ENCODE assay signal across 10 cellular contexts in genomic region chr12:121858662-121859572, GRCh38. TPM values are rescaled to one million over a fixed set of nuclear protein-coding genes. Genes with fewer than 3 reads are reported as not detected.
DNase-seq lines count a peak whose midpoint lies in the region; ATAC-seq, FAIRE-seq and TF ChIP-seq lines count a peak whose summit lies in the region.
"Had no signal": no experiment of that assay in that cellular context is flagged by ENCODE, and none has a peak within 500 bp of the region (broad histone marks: within the 10 kb centered on the region; RNA-seq: fewer than 3 reads in every experiment).

Gene HPD, minus strand, starts transcription at chr12:121858859. Its CDS starts 36 bp downstream, at chr12:121858823.

- H3K27me3 ChIP-seq in HCT116 (ENCODE audit: insufficient read depth, low read length) = no peaks in the 10 kb centered on the region
- H3K27me3 ChIP-seq in mammary epithelial cell (ENCODE audit: insufficient read depth, low read length) = no peaks in the 10 kb centered on the region
- no peaks in the 10 kb centered on the region for H3K27me3 ChIP-seq in layer of hippocampus (ENCODE audit: control insufficient read depth, insufficient read depth, low read length)

- intact Hi-C loops in HCT116 (cut with micrococcal nuclease) = no loop called here
- intact Hi-C loops in mammary epithelial cell (cut with micrococcal nuclease) = loop anchor here (2.0 kb wide), 1 partner anchor 14 kb away; no protein-coding TSS in a partner anchor

- TF ChIP-seq POLR2A in HCT116 (IDR thresholded peaks at IDR 0.05; ENCODE audit: borderline replicate concordance, extremely low read depth, insufficient read depth, insufficient read length) (no peak), GM12892 (IDR thresholded peaks at IDR 0.05; ENCODE audit: low read depth, low read length) (no peak)

- H3K4me3 Mint-ChIP-seq in stimulated activated memory B cell treated with anti-CD40 and anti-IgM and Interleukin-4, amounts not matched to agents 10 μg/mL and 1 μg/mL and 100 μg/mL, for 72 hours = no peak within 1 kb of the TSS

- RAD21 ChIA-PET in HCT116 (lab: Charles Lee; ENCODE audit: low non-redundant PET in 1 of 2, low total read pairs in 2 of 2, uncharacterized antibody in 2 of 2, unreplicated experiment in 2 of 2) = no interaction called here

- dilution Hi-C loops in mammary epithelial cell (cut with HindIII; ENCODE audit: low sequenced_read_pairs) = no loop called here

- H3K4me3 ChIP-seq in HCT116 (replicated peaks in 1 of 2; ENCODE audit: low read depth in 1 of 2, low read length in 2 of 2) (no peak within 1 kb of the TSS), mammary epithelial cell (replicated peaks in 1 of 3; ENCODE audit: insufficient read depth in 1 of 3, low read depth in 2 of 3, low read length in 3 of 3) (no peak within 1 kb of the TSS)

- H3K9me3 Mint-ChIP-seq in stimulated activated memory B cell treated with anti-CD40 and anti-IgM and Interleukin-4, amounts not matched to agents 10 μg/mL and 1 μg/mL and 100 μg/mL, for 72 hours = no peaks in the 10 kb centered on the region

- H3K27me3 Mint-ChIP-seq in stimulated activated memory B cell treated with anti-CD40 and anti-IgM and Interleukin-4, amounts not matched to agents 10 μg/mL and 1 μg/mL and 100 μg/mL, for 72 hours = no peaks in the 10 kb centered on the region

- H3K27ac Mint-ChIP-seq in stimulated activated memory B cell treated with anti-CD40 and anti-IgM and Interleukin-4, amounts not matched to agents 10 μg/mL and 1 μg/mL and 100 μg/mL, for 72 hours = peak within 1 kb of the TSS; percentile 64

- DNase-seq in HCT116 (ENCODE audit: low read depth, low spot score) (no peak), mammary epithelial cell (peak; percentile 62), GM12892 (ENCODE audit: insufficient read length) (no peak)
- DNase-seq in stimulated activated naive CD4-positive, alpha-beta T cell treated with Interleukin-2 at 50 U/mL for 16 hours (lab: John Stamatoyannopoulos, UW) = no peak
- DNase-seq: NCI-H82; stimulated activated CD4-positive, alpha-beta T cell treated with anti-CD3 and anti-CD28 coated beads, Interleukin-4, amount 100 ng/mL, for 24 hours had no signal

- POLR2A ChIA-PET in HCT116 (lab: Charles Lee) = no interaction called here

- ATAC-seq in HCT116 = peak; percentile 81
- ATAC-seq in stimulated activated memory B cell treated with anti-CD40 and anti-IgM and Interleukin-4, amounts not matched to agents 10 μg/mL and 1 μg/mL and 100 μg/mL, for 72 hours = no peak
- no peak for ATAC-seq in HG03378 (IDR thresholded peaks at IDR 0.05; ENCODE audit: unreplicated experiment)
- ATAC-seq in GM21381 (IDR thresholded peaks at IDR 0.05; ENCODE audit: unreplicated experiment) = no peak

- H3K9ac ChIP-seq in HCT116 (ENCODE audit: low read length) = peak within 1 kb of the TSS; percentile 30
- H3K9ac ChIP-seq in mammary epithelial cell (ENCODE audit: insufficient read depth, low read length) = no peak within 1 kb of the TSS

- H3K4me2 ChIP-seq in HCT116 (ENCODE audit: low read length) (peak within 1 kb of the TSS; percentile 61), mammary epithelial cell (ENCODE audit: insufficient read depth, low read depth, low read length) (no peak within 1 kb of the TSS)

- peaks cover 28% of the 10 kb centered on the region for H3K4me1 Mint-ChIP-seq in stimulated activated memory B cell treated with anti-CD40 and anti-IgM and Interleukin-4, amounts not matched to agents 10 μg/mL and 1 μg/mL and 100 μg/mL, for 72 hours

- H3K4me1 ChIP-seq in HCT116 (ENCODE audit: control insufficient read depth in 1 of 2, insufficient read depth in 2 of 2, low read length in 2 of 2) (peaks cover 15 to 28% of the 10 kb centered on the region in 2 experiments), mammary epithelial cell (ENCODE audit: insufficient read depth, low read length) (peaks cover 13% of the 10 kb centered on the region)

- H3K9me3 ChIP-seq in HCT116 (ENCODE audit: control insufficient read depth in 1 of 2, insufficient read depth in 1 of 2, low read depth in 1 of 2, low read length in 2 of 2) = no peaks in the 10 kb centered on the region
- no peaks in the 10 kb centered on the region for H3K9me3 ChIP-seq in mammary epithelial cell (replicated peaks; ENCODE audit: insufficient read depth, low read length)

- H3K27ac ChIP-seq in HCT116 (ENCODE audit: low read depth, low read length) = peak within 1 kb of the TSS; percentile 52
- H3K27ac ChIP-seq in mammary epithelial cell (ENCODE audit: insufficient read depth, low read depth, low read length) = peak within 1 kb of the TSS; percentile 24
- H3K27ac ChIP-seq in layer of hippocampus (ENCODE audit: low read depth, low read length) = peak within 1 kb of the TSS; percentile 78

- in situ Hi-C loops in mammary epithelial cell (cut with MboI; ENCODE audit: low sequenced_read_pairs in 2 of 2) = no loop called here

- CTCF ChIA-PET in HCT116 (lab: Charles Lee) = interaction anchor here (0.9 kb wide), 1 partner anchor 64 kb away, joined by 3 read pairs; no protein-coding TSS in a partner anchor
- CTCF ChIA-PET in mammary epithelial cell (lab: Charles Lee; ENCODE audit: low non-redundant PET) = no interaction called here

- peak within 1 kb of the TSS; percentile 82 for H2AFZ ChIP-seq in HCT116 (ENCODE audit: low read depth, low read length, poor library complexity, severe bottlenecking)
- H2AFZ ChIP-seq in mammary epithelial cell (ENCODE audit: low read depth, low read length) = peak within 1 kb of the TSS; percentile 78

- H3K79me2 ChIP-seq in HCT116 (ENCODE audit: insufficient read depth, low read length) (no peaks in the 10 kb centered on the region), mammary epithelial cell (ENCODE audit: insufficient read depth, low read length) (no peaks in the 10 kb centered on the region)

- BruUV-seq in HCT116 (replicated peaks; lab: Mats Ljungman, UMichigan) (no TSS peak), mammary epithelial cell (replicated peaks; lab: Mats Ljungman, UMichigan) (no TSS peak)

- TF ChIP-seq RAD21 in HCT116 (IDR thresholded peaks at IDR 0.05; ENCODE audit: low read depth) = no peak

- TF ChIP-seq CTCF in HCT116 (IDR thresholded peaks at IDR 0.05 in 2 of 3, conservative IDR thresholded peaks at IDR 0.05 in 1 of 3; ENCODE audit: borderline replicate concordance in 1 of 3, insufficient read depth in 1 of 3, low read depth in 2 of 3, low read length in 2 of 3) (no peak), mammary epithelial cell (conservative IDR thresholded peaks at IDR 0.05 in 1 of 2, IDR thresholded peaks at IDR 0.05 in 1 of 2; ENCODE audit: extremely low read depth in 1 of 2, insufficient read depth in 1 of 2, low read depth in 1 of 2, low read length in 2 of 2) (no peak)

- no peaks in the 10 kb centered on the region for H3K9me2 ChIP-seq in HCT116 (ENCODE audit: insufficient read depth)

- no peak for FAIRE-seq in GM12892 (lab: Jason Lieb, UNC)

- H3K36me3 ChIP-seq in HCT116 (ENCODE audit: control insufficient read depth in 1 of 2, insufficient read depth in 2 of 2, low read length in 2 of 2) (no peaks in the 10 kb centered on the region), mammary epithelial cell (ENCODE audit: insufficient read depth, low read length) (no peaks in the 10 kb centered on the region)

- H3K36me3 Mint-ChIP-seq in stimulated activated memory B cell treated with anti-CD40 and anti-IgM and Interleukin-4, amounts not matched to agents 10 μg/mL and 1 μg/mL and 100 μg/mL, for 72 hours = no peaks in the 10 kb centered on the region

- 36% methylated on average over 14 of the region's 16 CpGs for WGBS in mammary epithelial cell (ENCODE audit: low coverage, missing lambda C conversion rate)

- H4K20me1 ChIP-seq in HCT116 (ENCODE audit: insufficient read depth) = no peaks in the 10 kb centered on the region
- no peaks in the 10 kb centered on the region for H4K20me1 ChIP-seq in mammary epithelial cell (ENCODE audit: insufficient read depth, low read length)

TF ChIP-seq in HCT116, 20 proteins besides CTCF, POLR2A, EP300 and RAD21:
- TF ChIP-seq ZBTB33 (IDR thresholded peaks at IDR 0.05; ENCODE audit: extremely low read depth, insufficient replicate concordance, low read length) (no peak), JUND (IDR thresholded peaks at IDR 0.05) (peak; percentile 67), FOSL1 (IDR thresholded peaks at IDR 0.05; ENCODE audit: low read depth) (peak; percentile 46; the same call in 1 of the 2 replicates)

RNA-seq across cellular contexts. Expression of gene HPD, which starts in this region (rescaled TPM):
- total RNA-seq in HCT116 (2021; ENCODE audit: unreplicated experiment) (1.1 TPM), mammary epithelial cell (under 1 TPM in 1 of 2 donors, not detected in 1; 0.17 TPM)
- 1.5 TPM in 2 replicates for polyA plus RNA-seq in HCT116 (2012)
- 0.03 TPM for polyA plus RNA-seq in mammary epithelial cell
- polyA minus RNA-seq in mammary epithelial cell = not detected
- polyA plus RNA-seq in GM12892 (2012; ENCODE audit: missing spikeins) = not detected

Comparison
In these comparisons a context has a peak if more than half of its experiments do, and no peak if none do; other contexts are left out.
1. Peak in DNase-seq and H3K27ac ChIP-seq in mammary epithelial cell; RNA of the gene not detected or under 1 TPM.
2. H3K27ac ChIP-seq: peak in every context shown above with its lines; median percentile 78 in layer of hippocampus; 52 in HCT116; 24 in mammary epithelial cell.